In genomic region chr15:94704946-94705345, GRCh38 we compare ENCODE assay signal across 32 cellular contexts.
"Had no signal": no experiment of that assay in that cellular context is flagged by ENCODE, and none has a peak within 500 bp of the region (broad histone marks: within the 10 kb centered on the region; RNA-seq: fewer than 3 reads in every experiment).

No MANE protein-coding gene starts in this region.

- H3K9me3 ChIP-seq: MG63 had no signal

- DNase-seq: Karpas-422, Kasumi-1, KG1, MG63, MM.1S, MV-4-11, NCI-H1048, NCI-H1092, NCI-H1105, NCI-H1105 treated with DMSO at 0.1 percent for 48 hours, NCI-H1417 treated with DMSO at 0.1 percent for 48 hours, NCI-H1436, NCI-H1436 treated with DMSO at 0.1 percent for 48 hours, NCI-H146, NCI-H1694, NCI-H1694 treated with DMSO at 0.1 percent for 48 hours, NCI-H187, NCI-H187 treated with DMSO at 0.1 percent for 48 hours, NCI-H1930, NCI-H2029, NCI-H2081 treated with DMSO at 0.1 percent for 48 hours, NCI-H2107, NCI-H2171, NCI-H2171 treated with DMSO at 0.1 percent for 48 hours, NCI-H2227 treated with DMSO at 0.1 percent for 48 hours, NCI-H226, NCI-H345, NCI-H446, NCI-H446 treated with DMSO at 0.1 percent for 48 hours, NCI-H510A, NCI-H510A treated with DMSO at 0.1 percent for 48 hours had no signal

- H3K36me3 ChIP-seq: MG63 had no signal

- H3K4me3 ChIP-seq: MG63 had no signal

- H3K4me2 ChIP-seq: KMS-11 had no signal

- H3K27me3 ChIP-seq: MG63 had no signal

- H3K27ac ChIP-seq: KMS-11 had no signal

- H3K9ac ChIP-seq: KMS-11 had no signal
